10 cellular contexts compared by ENCODE assay signal in the genomic region with DNA sequence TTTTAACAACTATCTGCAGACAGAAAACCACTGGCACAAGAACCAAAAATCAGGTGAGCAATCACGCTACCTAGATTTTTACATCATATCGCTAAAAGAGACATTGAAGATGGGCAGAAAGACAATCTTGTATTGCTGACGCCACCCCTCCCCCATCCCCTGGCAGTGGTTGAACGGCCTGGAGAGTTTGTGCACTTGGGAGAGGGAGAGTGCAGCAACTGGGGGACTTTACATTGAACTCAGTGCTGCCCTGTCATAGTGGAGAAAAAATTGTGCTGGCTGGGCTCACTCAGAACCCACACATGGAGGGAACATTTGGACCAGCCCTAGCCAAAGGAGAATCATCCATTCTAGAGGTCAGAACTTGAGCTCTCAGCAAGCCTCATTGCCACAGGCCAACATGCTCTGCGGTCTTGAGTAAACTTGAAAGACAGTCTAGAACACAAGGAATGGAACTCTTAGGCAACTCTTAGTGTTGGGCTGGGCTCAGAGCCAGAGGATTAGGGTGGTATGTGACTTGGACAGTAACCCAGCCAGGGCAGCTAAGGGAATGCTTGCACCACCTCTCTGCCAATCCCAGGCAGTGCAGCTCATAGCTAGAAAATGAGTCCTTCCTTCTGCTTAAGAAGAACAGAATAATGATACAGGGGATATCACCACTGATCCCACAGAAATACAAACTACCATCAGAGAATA.
A peak's percentile ranks its signal among the peaks of the same experiment; 100 is the strongest.
DNase-seq lines count a peak whose midpoint lies in the region; ATAC-seq and TF ChIP-seq lines count a peak whose summit lies in the region.
"Had no signal": no experiment of that assay in that cellular context is flagged by ENCODE, and none has a peak within 500 bp of the region (broad histone marks: within the 10 kb centered on the region; RNA-seq: fewer than 3 reads in every experiment).

No MANE protein-coding gene starts in this region.

- BruUV-seq in Caco-2 (replicated peaks; lab: Mats Ljungman, UMichigan) (no TSS peak), PC-3 (replicated peaks; lab: Mats Ljungman, UMichigan) (no TSS peak)

- H3K27ac Mint-ChIP-seq in Caco-2 (ENCODE audit: unreplicated experiment) (no peak overlapping the region), neural progenitor cell (no peak overlapping the region)
- H3K27ac Mint-ChIP-seq in activated CD4-positive, alpha-beta T cell treated with anti-CD3 and anti-CD28 coated beads for 36 hours, result no peak overlapping the region

- WGBS in esophagus squamous epithelium, 2 donors, result 44 to 81% methylated on average over 5 of the region's 5 CpGs

- H3K9ac ChIP-seq in PC-3 (ENCODE audit: low read length), result no peak overlapping the region
- no peak overlapping the region for H3K9ac ChIP-seq in neural progenitor cell

- no peaks in the 10 kb centered on the region for H3K36me3 Mint-ChIP-seq in Caco-2 (ENCODE audit: insufficient read depth, unreplicated experiment)
- H3K36me3 Mint-ChIP-seq in neural progenitor cell, result peaks cover 5% of the 10 kb centered on the region
- H3K36me3 Mint-ChIP-seq in activated CD4-positive, alpha-beta T cell treated with anti-CD3 and anti-CD28 coated beads for 36 hours (ENCODE audit: low read depth), result peaks cover 20% of the 10 kb centered on the region

- H3K4me3 ChIP-seq in Caco-2 (ENCODE audit: low read depth, low read length) (no peak overlapping the region), PC-3 (ENCODE audit: low read length) (no peak overlapping the region), esophagus squamous epithelium (no peak overlapping the region), neural progenitor cell (no peak overlapping the region)

- H3K79me2 ChIP-seq in PC-3 (ENCODE audit: low read length) (no peaks in the 10 kb centered on the region), neural progenitor cell (ENCODE audit: low read depth) (no peaks in the 10 kb centered on the region)

- POLR2A ChIA-PET in Caco-2 (lab: Charles Lee) (interaction anchor here (0.8 kb wide), 1 partner anchor 10 kb away, joined by 3 read pairs; no protein-coding TSS in a partner anchor), PC-3 (lab: Charles Lee; ENCODE audit: unreplicated experiment) (no interaction called here)
- POLR2A ChIA-PET in activated CD4-positive, alpha-beta T cell treated with anti-CD3 and anti-CD28 coated beads for 36 hours (lab: Charles Lee), result no interaction called here

- H3K27me3 ChIP-seq in Caco-2 (replicated peaks; ENCODE audit: control insufficient read depth, insufficient read depth, low read length), result no peaks in the 10 kb centered on the region
- no peaks in the 10 kb centered on the region for H3K27me3 ChIP-seq in PC-3 (ENCODE audit: low read length)
- H3K27me3 ChIP-seq in esophagus squamous epithelium, result no peaks in the 10 kb centered on the region
- no peaks in the 10 kb centered on the region for H3K27me3 ChIP-seq in neural progenitor cell

- H3F3A ChIP-seq in PC-3 (ENCODE audit: low read length, unreplicated experiment) (no peaks in the 10 kb centered on the region), neural progenitor cell (ENCODE audit: low read depth) (no peaks in the 10 kb centered on the region)

- H3K9me2 ChIP-seq in PC-3 (replicated peaks; ENCODE audit: low read length), result no peaks in the 10 kb centered on the region

- peak in 1 of 2 experiments; percentile 7 for TF ChIP-seq CTCF in Caco-2 (IDR thresholded peaks at IDR 0.05; ENCODE audit: insufficient read depth in 1 of 2, low read depth in 1 of 2, low read length in 1 of 2, severe bottlenecking in 1 of 2, unreplicated experiment in 1 of 2)
- TF ChIP-seq CTCF in PC-3 (conservative IDR thresholded peaks at IDR 0.05; ENCODE audit: low read depth, low read length), result peak; percentile 61
- peak in 5 of 6 experiments; percentile 42 to 82 (median 71) for TF ChIP-seq CTCF in esophagus squamous epithelium (IDR thresholded peaks at IDR 0.05)
- peak; percentile 40 for TF ChIP-seq CTCF in neural progenitor cell (IDR thresholded peaks at IDR 0.05)

- no peaks in the 10 kb centered on the region; the same call in 1 of the 2 replicates for H3K36me3 ChIP-seq in Caco-2 (ENCODE audit: control insufficient read depth, insufficient read depth, low read length)
- no peaks in the 10 kb centered on the region for H3K36me3 ChIP-seq in PC-3 (ENCODE audit: low read depth, low read length)
- peaks cover 0 to 16% (median 0%) of the 10 kb centered on the region in 3 donors for H3K36me3 ChIP-seq in esophagus squamous epithelium
- no peaks in the 10 kb centered on the region for H3K36me3 ChIP-seq in neural progenitor cell

- intact Hi-C loops in Caco-2 (cut with micrococcal nuclease; ENCODE audit: unreplicated experiment) (no loop called here), PC-3 (cut with micrococcal nuclease) (no loop called here), esophagus squamous epithelium (cut with DNase I) (no loop called here)
- intact Hi-C loops in activated CD4-positive, alpha-beta T cell treated with anti-CD3 and anti-CD28 coated beads for 36 hours (cut with DNase I, micrococcal nuclease), result no loop called here

- H4K20me1 ChIP-seq in PC-3 (ENCODE audit: low read length), result no peaks in the 10 kb centered on the region
- no peaks in the 10 kb centered on the region for H4K20me1 ChIP-seq in neural progenitor cell (ENCODE audit: low read depth)

- peak; percentile 64 to 65 for DNase-seq in Caco-2
- peak; percentile 97 for DNase-seq in PC-3
- DNase-seq in esophagus squamous epithelium (lab: John Stamatoyannopoulos, UW), result peak; percentile 9
- peak; percentile 50 for DNase-seq in neural progenitor cell (ENCODE audit: low spot score)
- no peak for DNase-seq in activated CD4-positive, alpha-beta T cell treated with anti-CD3 and anti-CD28 coated beads for 36 hours
- no peak for DNase-seq in NCI-H774 (lab: John Stamatoyannopoulos, UW)
- no peak for DNase-seq in activated naive CD4-positive, alpha-beta T cell (lab: John Stamatoyannopoulos, UW)
- DNase-seq in NCI-H187 (lab: John Stamatoyannopoulos, UW), result no peak
- DNase-seq: activated T-cell treated with anti-CD3 and anti-CD28 coated beads for 4 hours; stimulated activated CD8-positive, alpha-beta memory T cell treated with anti-CD3 and anti-CD28 coated beads, Interleukin-4, amount 100 ng/mL, for 48 hours had no signal

- peaks cover 7% of the 10 kb centered on the region for H3K4me1 Mint-ChIP-seq in Caco-2 (ENCODE audit: low read depth, unreplicated experiment)
- no peaks in the 10 kb centered on the region for H3K4me1 Mint-ChIP-seq in neural progenitor cell
- no peaks in the 10 kb centered on the region for H3K4me1 Mint-ChIP-seq in activated CD4-positive, alpha-beta T cell treated with anti-CD3 and anti-CD28 coated beads for 36 hours

- H3K9me3 Mint-ChIP-seq in Caco-2 (ENCODE audit: unreplicated experiment) (peaks cover 17% of the 10 kb centered on the region), neural progenitor cell (peaks cover 9% of the 10 kb centered on the region)
- H3K9me3 Mint-ChIP-seq in activated CD4-positive, alpha-beta T cell treated with anti-CD3 and anti-CD28 coated beads for 36 hours (ENCODE audit: low read depth), result peaks cover 9% of the 10 kb centered on the region

- no peak overlapping the region for H3K4me2 ChIP-seq in PC-3 (ENCODE audit: low read length)
- H3K4me2 ChIP-seq in neural progenitor cell, result no peak overlapping the region

- H3K9me3 ChIP-seq in Caco-2, result no peaks in the 10 kb centered on the region
- no peaks in the 10 kb centered on the region for H3K9me3 ChIP-seq in PC-3 (ENCODE audit: low read length)
- H3K9me3 ChIP-seq in esophagus squamous epithelium, result peaks cover 0 to 5% (median 0%) of the 10 kb centered on the region in 3 donors
- H3K9me3 ChIP-seq in neural progenitor cell (ENCODE audit: low read depth), result no peaks in the 10 kb centered on the region

- H3K4me3 Mint-ChIP-seq in Caco-2 (ENCODE audit: unreplicated experiment) (no peak overlapping the region), neural progenitor cell (no peak overlapping the region)
- H3K4me3 Mint-ChIP-seq in activated CD4-positive, alpha-beta T cell treated with anti-CD3 and anti-CD28 coated beads for 36 hours, result no peak overlapping the region

- H2AFZ ChIP-seq in PC-3 (ENCODE audit: low read length) (no peak overlapping the region), neural progenitor cell (replicated peaks) (no peak overlapping the region)

- H3K27ac ChIP-seq in PC-3 (ENCODE audit: low read length) (no peak overlapping the region), esophagus squamous epithelium (peak overlapping the region in 2 of 4 donors; percentile 18 to 71), neural progenitor cell (no peak overlapping the region)

- H3K27me3 Mint-ChIP-seq in Caco-2 (ENCODE audit: insufficient read depth, unreplicated experiment), result no peaks in the 10 kb centered on the region
- no peaks in the 10 kb centered on the region for H3K27me3 Mint-ChIP-seq in neural progenitor cell (ENCODE audit: insufficient read depth, low read depth)
- H3K27me3 Mint-ChIP-seq in activated CD4-positive, alpha-beta T cell treated with anti-CD3 and anti-CD28 coated beads for 36 hours, result no peaks in the 10 kb centered on the region

- H3K4me1 ChIP-seq in Caco-2 (no peaks in the 10 kb centered on the region), PC-3 (ENCODE audit: insufficient read depth, low read length) (peaks cover 5% of the 10 kb centered on the region; the same call in 1 of the 2 replicates), esophagus squamous epithelium (peaks cover 0 to 6% (median 0%) of the 10 kb centered on the region in 3 donors), neural progenitor cell (no peaks in the 10 kb centered on the region)

- TF ChIP-seq POLR2A in esophagus squamous epithelium (IDR thresholded peaks at IDR 0.05), result no peak

- CTCF ChIA-PET in Caco-2 (lab: Charles Lee), result interaction anchor here (0.6 to 1.3 kb wide), 2 partner anchors 42 to 212 kb away, joined by 5 to 9 read pairs; no protein-coding TSS in a partner anchor
- CTCF ChIA-PET in PC-3 (lab: Charles Lee), result no interaction called here
- CTCF ChIA-PET in activated CD4-positive, alpha-beta T cell treated with anti-CD3 and anti-CD28 coated beads for 36 hours (lab: Charles Lee), result no interaction called here

- peak; percentile 90 for ATAC-seq in PC-3
- ATAC-seq in activated CD4-positive, alpha-beta T cell treated with anti-CD3 and anti-CD28 coated beads for 36 hours, result no peak

Comparison
In these comparisons a context has a peak if more than half of its experiments do, and no peak if none do; other contexts are left out.
1. DNase-seq: peak in Caco-2 (2 of 2), PC-3 (single experiment), esophagus squamous epithelium (single experiment) and neural progenitor cell (single experiment); none in activated CD4-positive, alpha-beta T cell treated with anti-CD3 and anti-CD28 coated beads for 36 hours (single experiment), NCI-H774 (single experiment), activated naive CD4-positive, alpha-beta T cell (0 of 4) and NCI-H187 (0 of 2).